Comparison of ENCODE assay signal across 8 cellular contexts in the genomic region with DNA sequence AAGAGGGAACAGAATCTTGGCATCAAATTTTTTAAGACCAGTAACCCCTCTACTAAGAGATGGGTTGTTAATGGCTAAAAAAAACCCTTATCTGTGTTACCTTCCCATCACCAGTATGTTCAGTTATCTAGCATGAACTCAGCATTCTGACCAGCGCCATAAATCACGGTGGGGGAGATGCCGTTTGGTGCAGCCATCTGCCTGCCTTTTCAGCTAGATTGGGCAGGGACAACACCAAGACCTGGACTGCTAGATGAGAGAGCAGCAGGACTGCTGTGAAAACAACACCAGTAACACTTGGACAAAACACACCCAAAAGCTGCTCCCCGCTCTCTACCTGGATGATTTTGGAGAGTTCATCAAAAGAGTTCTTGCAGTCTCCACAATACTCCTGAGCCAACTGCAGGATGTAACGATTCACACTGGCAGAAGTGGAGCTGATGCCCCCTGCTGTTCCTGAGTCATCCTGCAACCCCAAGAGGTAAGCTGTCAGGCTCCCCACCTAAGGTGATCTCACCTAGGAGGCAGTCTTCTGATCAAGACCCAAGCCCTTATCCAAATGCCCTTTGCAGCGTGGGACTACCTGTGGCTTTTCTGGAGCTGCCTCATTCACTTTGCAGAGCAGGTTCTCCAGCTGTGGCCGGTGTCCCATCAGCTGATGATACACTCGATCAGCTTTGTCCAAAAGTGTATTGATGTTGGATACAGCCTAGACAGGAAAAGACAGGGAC.
DNase-seq lines count a peak whose midpoint lies in the region; ATAC-seq and TF ChIP-seq lines count a peak whose summit lies in the region.

No MANE protein-coding gene starts in this region.

- peaks cover 100% of the 10 kb centered on the region for H3K36me3 ChIP-seq in adipocyte (ENCODE audit: control insufficient read depth, insufficient read depth, low read length, severe bottlenecking)

- H3K4me3 ChIP-seq in AG09309 (ENCODE audit: control insufficient read depth, low read depth, low read length) (no peak overlapping the region), adipocyte (ENCODE audit: low read length) (no peak overlapping the region)

- no peaks in the 10 kb centered on the region for H3K27me3 ChIP-seq in adipocyte (replicated peaks; ENCODE audit: control insufficient read depth, insufficient read depth, low read length)

- TF ChIP-seq CTCF in AG09309 (IDR thresholded peaks at IDR 0.05; ENCODE audit: control insufficient read depth, insufficient read depth, low read depth, low read length, missing control alignments) (peak; percentile 45), GM12873 (IDR thresholded peaks at IDR 0.05; ENCODE audit: insufficient read depth, low read depth, low read length, missing control alignments) (peak; percentile 72)

- no peaks in the 10 kb centered on the region for H3K9me3 ChIP-seq in adipocyte (ENCODE audit: control insufficient read depth, low read length)

- H3K4me1 ChIP-seq in adipocyte (ENCODE audit: control insufficient read depth, insufficient read depth, low read length) = peaks cover 5% of the 10 kb centered on the region

- H3K9ac ChIP-seq in adipocyte (ENCODE audit: low read length) = no peak overlapping the region

- no peak for DNase-seq in AG09309 (ENCODE audit: low read depth)
- DNase-seq in OCI-M1 (lab: John Stamatoyannopoulos, UW) = peak; percentile 57
- peak; percentile 26 for DNase-seq in adipocyte (ENCODE audit: low read depth)
- DNase-seq in left kidney (ENCODE audit: low read depth, low spot score) = peak; percentile 78

- ATAC-seq in GM18861 (IDR thresholded peaks at IDR 0.05; ENCODE audit: unreplicated experiment) (no peak), HG03045 (IDR thresholded peaks at IDR 0.05; ENCODE audit: unreplicated experiment) (no peak), HG03159 (IDR thresholded peaks at IDR 0.05; ENCODE audit: unreplicated experiment) (no peak)
